In the genomic region with DNA sequence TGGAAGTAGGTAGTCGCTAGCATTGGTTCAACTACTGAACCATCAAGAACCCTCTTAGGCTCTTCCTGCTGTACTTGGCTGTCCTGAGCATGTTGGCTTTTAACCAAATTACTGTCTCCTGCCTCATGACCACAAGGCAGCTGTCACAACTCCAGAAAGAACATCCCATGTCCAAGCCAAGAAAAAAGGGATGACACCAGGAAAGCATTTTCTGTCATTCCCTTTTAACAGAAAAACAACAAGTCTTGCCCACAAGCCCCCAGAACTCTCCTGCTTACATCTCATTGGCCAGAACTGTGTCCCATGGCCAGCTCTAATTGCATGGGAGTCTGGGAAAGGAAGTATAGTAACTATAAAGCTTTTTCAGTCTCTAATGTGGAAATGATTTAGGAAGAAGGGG, we compare ENCODE assay signal across 1 cellular context.
TF ChIP-seq lines count a peak whose summit lies in the region.

No MANE protein-coding gene starts in this region.

TF ChIP-seq in H1, 55 proteins besides CTCF, POLR2A, EP300 and RAD21:
- TF ChIP-seq CHD1 (IDR thresholded peaks at IDR 0.05; ENCODE audit: low read depth, low read length), result no peak
- no peak for TF ChIP-seq CEBPB (IDR thresholded peaks at IDR 0.05; ENCODE audit: low read depth, low read length)
- no peak for TF ChIP-seq TEAD4 (IDR thresholded peaks at IDR 0.05; ENCODE audit: low read depth, low read length)
TF ChIP-seq in H1: peak in this region for 0.
